Comparison of ENCODE assay signal across 7 cellular contexts in the genomic region with DNA sequence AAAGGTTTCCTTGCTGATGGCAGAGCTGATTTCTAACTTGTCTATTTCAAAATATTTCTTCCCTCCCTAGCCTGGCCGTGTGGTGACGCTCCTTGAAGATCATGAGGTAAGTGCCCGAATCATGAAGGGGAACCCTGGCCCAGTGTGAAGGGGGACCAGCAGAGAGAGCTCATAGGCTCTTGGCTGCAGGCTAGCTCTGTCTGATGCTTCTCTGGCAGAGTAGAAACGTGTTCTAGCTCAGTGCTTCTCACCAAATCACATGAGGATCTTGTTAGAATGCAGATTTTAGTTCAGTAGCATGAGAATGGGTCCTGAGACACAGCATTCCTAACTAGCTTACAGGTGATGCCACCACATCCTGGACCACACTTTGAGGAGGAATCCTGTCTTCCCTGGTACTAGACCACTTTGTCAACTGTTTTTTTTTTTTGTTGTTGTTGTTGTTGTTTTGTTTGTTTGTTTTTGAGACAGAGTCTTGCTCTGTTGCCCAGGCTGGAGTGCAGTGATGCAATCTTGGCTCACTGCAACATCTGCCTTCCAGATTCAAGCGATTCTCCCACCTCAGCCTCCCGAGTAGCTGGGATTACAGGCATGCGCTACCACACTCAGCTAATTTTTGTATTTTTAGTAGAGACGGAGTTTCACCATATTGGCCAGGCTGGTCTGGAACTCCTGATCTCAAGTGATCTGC. TPM values are rescaled to one million over a fixed set of nuclear protein-coding genes. Genes with fewer than 3 reads are reported as not detected.
DNase-seq lines count a peak whose midpoint lies in the region; ATAC-seq and TF ChIP-seq lines count a peak whose summit lies in the region.
"Not testable (repeated sequence)": the region's sequence is repeated elsewhere in the genome, so short reads cannot be mapped to it uniquely, and the experiment has no call there.

No MANE protein-coding gene starts in this region.

- H3K4me2 ChIP-seq in MM.1S (ENCODE audit: low read depth, low read length): peak overlapping the region; percentile 93

- ATAC-seq in memory B cell (ENCODE audit: low read depth): not testable (repeated sequence)

- WGBS in esophagus squamous epithelium, 2 donors: 61 to 78% methylated on average over 6 to 8 of the region's 8 CpGs

- not testable (repeated sequence) for H3K9me3 Mint-ChIP-seq in activated CD4-positive, alpha-beta T cell treated with anti-CD3 and anti-CD28 coated beads, Interleukin-2, amount 10 ng/mL, durations not matched to agents 7 days and 5 days; brain; memory B cell

- not testable (repeated sequence) for TF ChIP-seq POLR2A in esophagus squamous epithelium (IDR thresholded peaks at IDR 0.05)

- in situ Hi-C loops in G401 (cut with HindIII; ENCODE audit: low sequenced_read_pairs): not testable (repeated sequence)

- peaks cover 35% of the 10 kb centered on the region for H3K4me1 Mint-ChIP-seq in activated CD4-positive, alpha-beta T cell treated with anti-CD3 and anti-CD28 coated beads, Interleukin-2, amount 10 ng/mL, durations not matched to agents 7 days and 5 days
- peaks cover 66% of the 10 kb centered on the region for H3K4me1 Mint-ChIP-seq in brain
- peaks cover 16% of the 10 kb centered on the region for H3K4me1 Mint-ChIP-seq in memory B cell

- H4K20me1 ChIP-seq in MM.1S (ENCODE audit: insufficient read depth, low read length): not testable (repeated sequence)

- peak; percentile 23 for DNase-seq in G401 (ENCODE audit: low spot score)
- not testable (repeated sequence) for DNase-seq in MM.1S; activated CD4-positive, alpha-beta T cell treated with anti-CD3 and anti-CD28 coated beads, Interleukin-2, amount 10 ng/mL, durations not matched to agents 7 days and 5 days; esophagus squamous epithelium (lab: John Stamatoyannopoulos, UW); memory B cell (ENCODE audit: low spot score in 2 of 2)

- H3K36me3 ChIP-seq in MM.1S (replicated peaks; ENCODE audit: insufficient read depth, low read length); esophagus squamous epithelium; rectal smooth muscle tissue (ENCODE audit: control insufficient read depth, insufficient read depth, low read length): not testable (repeated sequence)

- not testable (repeated sequence) for H3K9me2 ChIP-seq in MM.1S (replicated peaks; ENCODE audit: insufficient read depth, low read length)

- H3F3A ChIP-seq in MM.1S (ENCODE audit: insufficient read depth, low read length): not testable (repeated sequence)

- not testable (repeated sequence) for H3K27ac ChIP-seq in MM.1S (ENCODE audit: low read length); esophagus squamous epithelium; rectal smooth muscle tissue (ENCODE audit: low read depth, low read length)

- H2AFZ ChIP-seq in MM.1S (ENCODE audit: low read length): 0 out of 2 replicates have a peak overlapping the region, but pooled peaks have one; percentile 82

- H3K4me3 Mint-ChIP-seq in activated CD4-positive, alpha-beta T cell treated with anti-CD3 and anti-CD28 coated beads, Interleukin-2, amount 10 ng/mL, durations not matched to agents 7 days and 5 days: peak overlapping the region; percentile 94
- H3K4me3 Mint-ChIP-seq in brain (peak overlapping the region; percentile 89 to 97 (median 94)), memory B cell (peak overlapping the region; percentile 91)

- H3K27me3 Mint-ChIP-seq in activated CD4-positive, alpha-beta T cell treated with anti-CD3 and anti-CD28 coated beads, Interleukin-2, amount 10 ng/mL, durations not matched to agents 7 days and 5 days; memory B cell: not testable (repeated sequence)
- peaks cover 31% of the 10 kb centered on the region for H3K27me3 Mint-ChIP-seq in brain

- H3K27me3 ChIP-seq in MM.1S (replicated peaks; ENCODE audit: insufficient read depth, low read length); esophagus squamous epithelium; rectal smooth muscle tissue (ENCODE audit: control insufficient read depth, insufficient read depth, low read length): not testable (repeated sequence)

- H3K9me3 ChIP-seq in MM.1S (replicated peaks; ENCODE audit: insufficient read depth, low read length); esophagus squamous epithelium: not testable (repeated sequence)

- H3K9ac ChIP-seq in MM.1S (ENCODE audit: low read length): peak overlapping the region; percentile 58; the same call in 1 of the 2 replicates
- not testable (repeated sequence) for H3K9ac ChIP-seq in rectal smooth muscle tissue (ENCODE audit: low read length)

- H3K4me1 ChIP-seq in MM.1S (ENCODE audit: low read length): not testable (repeated sequence)
- H3K4me1 ChIP-seq in esophagus squamous epithelium (peaks cover 6 to 47% (median 14%) of the 10 kb centered on the region in 3 donors), rectal smooth muscle tissue (ENCODE audit: control insufficient read depth, insufficient read depth, low read length) (peaks cover 13% of the 10 kb centered on the region)

- CTCF ChIA-PET in activated CD4-positive, alpha-beta T cell treated with anti-CD3 and anti-CD28 coated beads, Interleukin-2, amount 10 ng/mL, durations not matched to agents 7 days and 5 days (lab: Charles Lee): interaction anchor here (0.6 to 9.1 kb wide), 9 partner anchors 10 to 322 kb away, joined by 3 to 59 read pairs (median 5); no protein-coding TSS in a partner anchor

- H3K4me3 ChIP-seq in MM.1S (ENCODE audit: low read length): peak overlapping the region; percentile 87
- peak overlapping the region in 3 of 4 donors; percentile 61 to 85 (median 71) for H3K4me3 ChIP-seq in esophagus squamous epithelium
- H3K4me3 ChIP-seq in rectal smooth muscle tissue (ENCODE audit: low read length): peak overlapping the region; percentile 87

- not testable (repeated sequence) for TF ChIP-seq CTCF in MM.1S (IDR thresholded peaks at IDR 0.05; ENCODE audit: low read length); brain (conservative IDR thresholded peaks at IDR 0.05); esophagus squamous epithelium (IDR thresholded peaks at IDR 0.05)

- peak overlapping the region; percentile 65 for H3K27ac Mint-ChIP-seq in activated CD4-positive, alpha-beta T cell treated with anti-CD3 and anti-CD28 coated beads, Interleukin-2, amount 10 ng/mL, durations not matched to agents 7 days and 5 days
- peak overlapping the region; percentile 60 to 96 (median 89) for H3K27ac Mint-ChIP-seq in brain
- not testable (repeated sequence) for H3K27ac Mint-ChIP-seq in memory B cell

- H3K79me2 ChIP-seq in MM.1S (ENCODE audit: low read length): peaks cover 11% of the 10 kb centered on the region; the same call in 1 of the 2 replicates

- POLR2A ChIA-PET in activated CD4-positive, alpha-beta T cell treated with anti-CD3 and anti-CD28 coated beads, Interleukin-2, amount 10 ng/mL, durations not matched to agents 7 days and 5 days (lab: Charles Lee): interaction anchor here (0.5 to 0.7 kb wide), 2 partner anchors 12 to 293 kb away, joined by 4 read pairs; no protein-coding TSS in a partner anchor

- not testable (repeated sequence) for H3K36me3 Mint-ChIP-seq in activated CD4-positive, alpha-beta T cell treated with anti-CD3 and anti-CD28 coated beads, Interleukin-2, amount 10 ng/mL, durations not matched to agents 7 days and 5 days (ENCODE audit: low read depth); memory B cell
- peaks cover 18% of the 10 kb centered on the region for H3K36me3 Mint-ChIP-seq in brain

- intact Hi-C loops in esophagus squamous epithelium (cut with DNase I): not testable (repeated sequence)

RNA-seq across cellular contexts. Expression of a gene that starts 1.0 kb away (rescaled TPM):
- total RNA-seq in G401 (2014; rRNA removed; shearing (Covaris generic)): 12.4 and 12.9 TPM in 2 replicates
- total RNA-seq in activated CD4-positive, alpha-beta T cell treated with anti-CD3 and anti-CD28 coated beads, Interleukin-2, amount 10 ng/mL, durations not matched to agents 7 days and 5 days: 1 to 10 TPM; 4.7 to 6.7 TPM
- 16.9 TPM for polyA plus RNA-seq in brain (ENCODE audit: insufficient read depth, low read depth, low replicate concordance)
- 10 to 100 TPM in 1 of 4 donors, 1 to 10 TPM in 2, under 1 TPM in 1; 0.76 to 16.1 (median 6.4) TPM for total RNA-seq in esophagus squamous epithelium

RNA-seq across cellular contexts. Expression of a gene that starts 25.2 kb away (rescaled TPM):
- total RNA-seq in G401 (2014; rRNA removed; shearing (Covaris generic)): 0.20 and 0.62 TPM in 2 replicates
- not detected for total RNA-seq in activated CD4-positive, alpha-beta T cell treated with anti-CD3 and anti-CD28 coated beads, Interleukin-2, amount 10 ng/mL, durations not matched to agents 7 days and 5 days
- polyA plus RNA-seq in brain (ENCODE audit: insufficient read depth, low read depth, low replicate concordance): 6.8 TPM
- 1 to 10 TPM in 3 of 4 donors, under 1 TPM in 1; 0.68 to 4.6 (median 1.3) TPM for total RNA-seq in esophagus squamous epithelium
